In the genomic region with DNA sequence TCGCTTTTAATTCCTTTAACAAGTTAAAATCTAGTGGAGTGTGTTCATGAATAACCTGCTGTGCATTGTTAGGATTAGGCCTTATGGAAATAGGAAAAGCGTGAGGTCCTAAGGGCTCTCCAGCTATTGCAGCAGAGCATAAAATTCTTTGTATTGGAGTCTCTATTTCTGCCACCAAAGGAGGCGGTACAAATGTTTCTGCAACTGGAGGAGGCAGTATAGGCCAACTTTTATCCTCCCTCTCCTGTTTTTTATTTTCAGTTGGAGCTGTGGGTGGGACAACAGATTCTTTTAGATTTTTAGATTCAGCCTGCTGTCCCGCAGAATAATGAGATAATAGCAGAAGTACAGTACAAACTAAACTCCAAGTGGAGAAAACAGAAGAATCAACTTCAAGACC, we compare ENCODE assay signal across 15 cellular contexts. TPM values are rescaled to one million over a fixed set of nuclear protein-coding genes. Genes with fewer than 3 reads are reported as not detected.
A peak's percentile ranks its signal among the peaks of the same experiment; 100 is the strongest.
DNase-seq lines count a peak whose midpoint lies in the region; ATAC-seq and TF ChIP-seq lines count a peak whose summit lies in the region.
"Had no signal": no experiment of that assay in that cellular context is flagged by ENCODE, and none has a peak within 500 bp of the region (broad histone marks: within the 10 kb centered on the region; RNA-seq: fewer than 3 reads in every experiment).

No MANE protein-coding gene starts in this region.

- intact Hi-C loops in left colon (cut with DNase I, micrococcal nuclease) = no loop called here

- H3K79me2 ChIP-seq in osteoblast (ENCODE audit: insufficient read depth, low read length) = no peaks in the 10 kb centered on the region

- no peak for ATAC-seq in left colon

- H3K4me3 ChIP-seq in SJSA1 (no peak overlapping the region; the same call in 1 of the 2 replicates), fibroblast of mammary gland (ENCODE audit: control insufficient read depth, low read depth, low read length) (no peak overlapping the region), osteoblast (ENCODE audit: insufficient read depth, low read length) (no peak overlapping the region)

- peak overlapping the region; percentile 72 for H2AFZ ChIP-seq in osteoblast (ENCODE audit: low read length)

- TF ChIP-seq CTCF in fibroblast of mammary gland (conservative IDR thresholded peaks at IDR 0.05; ENCODE audit: control insufficient read depth, insufficient read depth, low read depth, low read length) (peak; percentile 45), osteoblast (IDR thresholded peaks at IDR 0.05; ENCODE audit: extremely low read depth, low read depth, low read length) (peak; percentile 57)

- H3K4me1 ChIP-seq in SJSA1 (replicated peaks) (peaks cover 21% of the 10 kb centered on the region), osteoblast (ENCODE audit: insufficient read depth, low read length) (peaks cover 30% of the 10 kb centered on the region)

- H3K36me3 ChIP-seq in SJSA1 (no peaks in the 10 kb centered on the region), osteoblast (ENCODE audit: insufficient read depth, low read length) (no peaks in the 10 kb centered on the region)

- H3K27ac ChIP-seq in SJSA1 = 0 out of 2 replicates have a peak overlapping the region, but pooled peaks have one; percentile 25
- no peak overlapping the region for H3K27ac ChIP-seq in osteoblast (ENCODE audit: low read depth, low read length)

- DNase-seq in ELF-1 (ENCODE audit: low read depth, low spot score) (peak; percentile 30), SJSA1 (ENCODE audit: low read depth in 1 of 2, low spot score in 2 of 2) (peak in 1 of 2 experiments; percentile 39), fibroblast of mammary gland (ENCODE audit: low read depth) (peak; percentile 55), osteoblast (ENCODE audit: insufficient read length, low spot score, missing footprints) (no peak), GDM1 (lab: John Stamatoyannopoulos, UW) (no peak), left colon (no peak), CD1c-positive myeloid dendritic cell (ENCODE audit: extremely low spot score) (no peak), NCI-H146 treated with DMSO at 0.1 percent for 48 hours (lab: John Stamatoyannopoulos, UW; ENCODE audit: unreplicated experiment) (no peak)
- DNase-seq: activated CD4-positive, alpha-beta T cell treated with anti-CD3 and anti-CD28 coated beads, Interleukin-2, amount 10 ng/mL, durations not matched to agents 7 days and 5 days; naive B cell; NCI-H2081; SHP77 treated with DMSO at 0.1 percent for 48 hours; stimulated activated CD4-positive, alpha-beta T cell treated with anti-CD3 and anti-CD28 coated beads, Interleukin-4, amount 100 ng/mL, for 1 hour had no signal

- no peaks in the 10 kb centered on the region for H4K20me1 ChIP-seq in osteoblast (ENCODE audit: insufficient read depth, low read length)

- H3K9me3 ChIP-seq in SJSA1 (replicated peaks) = no peaks in the 10 kb centered on the region
- no peaks in the 10 kb centered on the region for H3K9me3 ChIP-seq in osteoblast (ENCODE audit: low read depth, low read length)

- no peaks in the 10 kb centered on the region for H3K27me3 ChIP-seq in SJSA1 (replicated peaks)
- H3K27me3 ChIP-seq in osteoblast (ENCODE audit: insufficient read depth, low read length) = no peaks in the 10 kb centered on the region

- peak overlapping the region; percentile 28 for H3K4me2 ChIP-seq in osteoblast (ENCODE audit: insufficient read depth, low read length)

RNA-seq across cellular contexts. Expression of gene OR10A6, which starts 26.2 kb away (rescaled TPM):
- total RNA-seq in SJSA1 (2014; rRNA removed; shearing (Covaris generic)) = not detected in 2 replicates
- total RNA-seq in osteoblast (under 0.01 and 0.29 TPM in 2 replicates), left colon (not detected)
- total RNA-seq: activated CD4-positive, alpha-beta T cell treated with anti-CD3 and anti-CD28 coated beads, Interleukin-2, amount 10 ng/mL, durations not matched to agents 7 days and 5 days; H4; temporal lobe had no signal

RNA-seq across cellular contexts. Expression of gene OR10A3, which starts 36.6 kb away (rescaled TPM):
- total RNA-seq in SJSA1 (2014; rRNA removed; shearing (Covaris generic)) = not detected in 2 replicates
- under 0.01 TPM in 2 replicates for total RNA-seq in osteoblast
- not detected for total RNA-seq in left colon
- total RNA-seq: activated CD4-positive, alpha-beta T cell treated with anti-CD3 and anti-CD28 coated beads, Interleukin-2, amount 10 ng/mL, durations not matched to agents 7 days and 5 days; H4; temporal lobe had no signal

Comparison
In these comparisons a context has a peak if more than half of its experiments do, and no peak if none do; other contexts are left out.
1. DNase-seq: peak in ELF-1 (single experiment) and fibroblast of mammary gland (single experiment); none in osteoblast (single experiment), GDM1 (single experiment), left colon (0 of 2), CD1c-positive myeloid dendritic cell (single experiment) and NCI-H146 treated with DMSO at 0.1 percent for 48 hours (single experiment).